ENCODE assay signal across 29 cellular contexts in the genomic region with DNA sequence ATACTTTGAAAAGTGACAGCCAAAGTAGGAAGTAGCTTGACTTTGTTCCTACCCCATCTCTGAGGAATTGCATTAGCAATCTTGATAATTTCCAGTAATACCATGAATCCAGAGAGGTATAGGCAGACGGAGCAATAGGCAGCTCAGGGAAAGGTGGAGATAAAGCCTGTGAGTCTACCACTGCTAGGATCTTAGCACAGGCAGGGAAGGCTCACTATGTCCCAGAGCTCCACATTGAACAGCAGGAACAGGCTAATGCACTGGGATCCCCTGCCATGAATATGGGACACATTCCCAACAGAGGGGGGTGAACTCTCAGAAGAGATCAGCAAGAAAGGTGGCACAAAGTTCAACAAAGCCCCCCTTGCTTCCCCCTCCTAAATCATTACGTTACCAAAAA.
"Had no signal": no experiment of that assay in that cellular context is flagged by ENCODE, and none has a peak within 500 bp of the region (broad histone marks: within the 10 kb centered on the region; RNA-seq: fewer than 3 reads in every experiment).

No MANE protein-coding gene starts in this region.

- FAIRE-seq: islet of Langerhans, urothelium cell line had no signal

- H3K27me3 ChIP-seq: foreskin keratinocyte, gastroesophageal sphincter, heart left ventricle, neural progenitor cell, testis, tibial artery, upper lobe of left lung had no signal

- H2AFZ ChIP-seq: neural progenitor cell, parathyroid adenoma had no signal

- H3K4me3 Mint-ChIP-seq: memory B cell; mesothelial cell of epicardium; naive B cell; nephron; neural progenitor cell; stimulated activated effector memory CD8-positive, alpha-beta T cell treated with anti-CD3 and anti-CD28 coated beads, Interleukin-12 subunit alpha, Interleukin-12 subunit beta, amount 100 ng/mL, for 72 hours had no signal

- H3K4me2 ChIP-seq: neural progenitor cell had no signal

- H3K27ac Mint-ChIP-seq: memory B cell; mesothelial cell of epicardium; neural progenitor cell; progenitor cell of endocrine pancreas; stimulated activated effector memory CD8-positive, alpha-beta T cell treated with anti-CD3 and anti-CD28 coated beads, Interleukin-12 subunit alpha, Interleukin-12 subunit beta, amount 100 ng/mL, for 72 hours had no signal

- H3K9ac ChIP-seq: neural progenitor cell, parathyroid adenoma had no signal

- H3K27ac ChIP-seq: epithelial cell of prostate, foreskin keratinocyte, gastroesophageal sphincter, heart left ventricle, neural progenitor cell, parathyroid adenoma, testis, tibial artery, upper lobe of left lung had no signal

- H3K9me3 Mint-ChIP-seq: memory B cell; mesothelial cell of epicardium; naive B cell; nephron; neural progenitor cell; stimulated activated effector memory CD8-positive, alpha-beta T cell treated with anti-CD3 and anti-CD28 coated beads, Interleukin-12 subunit alpha, Interleukin-12 subunit beta, amount 100 ng/mL, for 72 hours had no signal

- H3K4me1 ChIP-seq: foreskin keratinocyte, gastroesophageal sphincter, heart left ventricle, neural progenitor cell, parathyroid adenoma, testis, tibial artery, upper lobe of left lung had no signal

- H3K4me1 Mint-ChIP-seq: memory B cell; mesothelial cell of epicardium; nephron; neural progenitor cell; stimulated activated effector memory CD8-positive, alpha-beta T cell treated with anti-CD3 and anti-CD28 coated beads, Interleukin-12 subunit alpha, Interleukin-12 subunit beta, amount 100 ng/mL, for 72 hours had no signal

- H3K4me3 ChIP-seq: gastroesophageal sphincter, heart left ventricle, lung, mucosa of descending colon, neural progenitor cell, testis, tibial artery, upper lobe of left lung had no signal

- H3K27me3 Mint-ChIP-seq: memory B cell, naive B cell, progenitor cell of endocrine pancreas had no signal

- H3K79me2 ChIP-seq: parathyroid adenoma had no signal

- DNase-seq: cortex of kidney; effector CD4-positive, alpha-beta T cell; foreskin keratinocyte; heart left ventricle; hippocampal formation; kidney glomerular epithelial cell; mucosa of descending colon; naive B cell; stimulated activated CD4-positive, alpha-beta T cell treated with anti-CD3 and anti-CD28 coated beads, Interleukin-2, amount 100 ng/mL, for 24 hours; stimulated activated CD4-positive, alpha-beta T cell treated with anti-CD3 and anti-CD28 coated beads, Interleukin-4, amount 100 ng/mL, for 24 hours; stimulated activated naive CD8-positive, alpha-beta T cell treated with anti-CD3 and anti-CD28 coated beads, Interleukin-15, Interleukin-2, amounts not matched to agents 100 U/mL and 50 U/mL, for 24 hours; substantia nigra; testis; tibial artery; upper lobe of left lung had no signal

- H3K9me3 ChIP-seq: gastroesophageal sphincter, heart left ventricle, mucosa of descending colon, testis, tibial artery, upper lobe of left lung had no signal

- ATAC-seq: esophagus mucosa; foreskin keratinocyte; gastroesophageal sphincter; heart left ventricle; sciatic nerve; stimulated activated effector memory CD8-positive, alpha-beta T cell treated with anti-CD3 and anti-CD28 coated beads, Interleukin-12 subunit alpha, Interleukin-12 subunit beta, amount 100 ng/mL, for 72 hours; stimulated activated naive CD8-positive, alpha-beta T cell treated with anti-CD3 and anti-CD28 coated beads, Interleukin-15, Interleukin-2, amounts not matched to agents 100 U/mL and 50 U/mL, for 24 hours had no signal
